Comparison of ENCODE assay signal across 1 cellular context in the genomic region with DNA sequence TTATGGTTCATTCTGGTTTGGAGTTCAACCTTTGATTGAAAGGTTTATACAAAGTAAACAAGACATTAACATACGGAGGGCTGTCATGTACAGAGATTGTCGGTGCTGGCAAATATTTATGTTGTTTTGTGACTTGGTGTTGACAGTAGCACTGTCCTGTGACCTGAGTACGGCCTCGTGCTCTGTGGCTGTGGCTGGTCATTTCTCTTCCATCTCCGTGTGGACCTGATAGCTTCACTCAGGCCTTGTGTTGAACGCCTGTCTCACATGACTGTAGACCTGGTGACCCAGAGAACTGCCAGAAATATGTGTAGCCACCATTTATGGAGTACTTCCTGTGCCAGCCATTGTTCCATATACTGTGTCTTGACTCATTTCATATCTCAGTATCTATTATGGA.
TF ChIP-seq lines count a peak whose summit lies in the region.

No MANE protein-coding gene starts in this region.

TF ChIP-seq in IMR-90, 13 proteins besides CTCF, POLR2A, EP300 and RAD21:
- TF ChIP-seq, protein P1, sequence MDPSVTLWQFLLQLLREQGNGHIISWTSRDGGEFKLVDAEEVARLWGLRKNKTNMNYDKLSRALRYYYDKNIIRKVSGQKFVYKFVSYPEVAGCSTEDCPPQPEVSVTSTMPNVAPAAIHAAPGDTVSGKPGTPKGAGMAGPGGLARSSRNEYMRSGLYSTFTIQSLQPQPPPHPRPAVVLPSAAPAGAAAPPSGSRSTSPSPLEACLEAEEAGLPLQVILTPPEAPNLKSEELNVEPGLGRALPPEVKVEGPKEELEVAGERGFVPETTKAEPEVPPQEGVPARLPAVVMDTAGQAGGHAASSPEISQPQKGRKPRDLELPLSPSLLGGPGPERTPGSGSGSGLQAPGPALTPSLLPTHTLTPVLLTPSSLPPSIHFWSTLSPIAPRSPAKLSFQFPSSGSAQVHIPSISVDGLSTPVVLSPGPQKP (IDR thresholded peaks at IDR 0.05; ENCODE audit: borderline replicate concordance, low read depth, low read length): no peak
- TF ChIP-seq, protein P2, sequence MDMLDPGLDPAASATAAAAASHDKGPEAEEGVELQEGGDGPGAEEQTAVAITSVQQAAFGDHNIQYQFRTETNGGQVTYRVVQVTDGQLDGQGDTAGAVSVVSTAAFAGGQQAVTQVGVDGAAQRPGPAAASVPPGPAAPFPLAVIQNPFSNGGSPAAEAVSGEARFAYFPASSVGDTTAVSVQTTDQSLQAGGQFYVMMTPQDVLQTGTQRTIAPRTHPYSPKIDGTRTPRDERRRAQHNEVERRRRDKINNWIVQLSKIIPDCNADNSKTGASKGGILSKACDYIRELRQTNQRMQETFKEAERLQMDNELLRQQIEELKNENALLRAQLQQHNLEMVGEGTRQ (IDR thresholded peaks at IDR 0.05; ENCODE audit: low read depth, low read length): no peak
- no peak for TF ChIP-seq BHLHE40 (IDR thresholded peaks at IDR 0.05; ENCODE audit: low read depth, low read length)
- TF ChIP-seq FOS (IDR thresholded peaks at IDR 0.05; ENCODE audit: low read depth, low read length): no peak
